24 cellular contexts compared by ENCODE assay signal in the genomic region with DNA sequence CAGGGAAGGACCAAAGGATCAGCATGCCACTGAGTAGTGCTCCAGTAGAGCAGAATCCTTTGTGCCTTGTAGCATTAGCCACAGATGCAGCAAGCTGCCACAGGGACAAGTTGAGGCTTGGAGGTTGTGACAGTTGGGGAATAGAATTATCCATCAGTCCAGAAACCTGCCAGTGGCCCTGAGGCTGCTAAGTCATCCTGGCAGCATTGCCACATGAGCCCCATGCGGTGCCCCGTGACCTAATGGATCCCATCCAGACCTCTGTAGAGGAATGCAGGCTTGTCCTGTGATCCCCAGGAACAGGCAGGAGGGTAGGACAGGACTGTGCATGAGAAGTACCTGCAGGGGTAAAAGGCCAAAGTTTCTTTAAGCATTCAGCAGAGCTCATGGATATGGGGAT. TPM values are rescaled to one million over a fixed set of nuclear protein-coding genes. Genes with fewer than 3 reads are reported as not detected.
DNase-seq lines count a peak whose midpoint lies in the region; ATAC-seq and TF ChIP-seq lines count a peak whose summit lies in the region.
"Had no signal": no experiment of that assay in that cellular context is flagged by ENCODE, and none has a peak within 500 bp of the region (broad histone marks: within the 10 kb centered on the region; RNA-seq: fewer than 3 reads in every experiment).

No MANE protein-coding gene starts in this region.

- peak overlapping the region; percentile 8 for H3K4ac ChIP-seq in neuronal stem cell (ENCODE audit: low read length)

- no peak overlapping the region for H2BK12ac ChIP-seq in neuronal stem cell (ENCODE audit: low read length)

- no peak overlapping the region for H4K8ac ChIP-seq in neuronal stem cell (ENCODE audit: low read depth, low read length)

- H2BK15ac ChIP-seq in neuronal stem cell (ENCODE audit: low read length) = no peak overlapping the region

- H3K27ac ChIP-seq in foreskin keratinocyte (no peak overlapping the region), neuronal stem cell (replicated peaks; ENCODE audit: low read length) (peak overlapping the region; percentile 99)
- H3K27ac ChIP-seq: HL-60, left lung, neutrophil had no signal

- intact Hi-C loops in left ventricle myocardium superior (cut with micrococcal nuclease) = no loop called here
- intact Hi-C loops in left cardiac atrium (cut with DNase I) = no loop called here

- no CpG with 5 or more reads among the region's 2 CpGs for WGBS in neuronal stem cell (ENCODE audit: extremely low coverage in 2 of 2, insufficient read length in 2 of 2, insufficient replicate concordance in 1 of 2), 2 donors

- ATAC-seq in left ventricle myocardium superior (peak; percentile 21), left cardiac atrium (no peak), foreskin keratinocyte (peak; percentile 70), HG03565 (IDR thresholded peaks at IDR 0.05; ENCODE audit: unreplicated experiment) (no peak)
- ATAC-seq: activated CD8-positive, alpha-beta memory T cell treated with anti-CD3 and anti-CD28 coated beads, Interleukin-2, amount 10 ng/mL, durations not matched to agents 7 days and 5 days; activated naive CD4-positive, alpha-beta T cell treated with anti-CD3 and anti-CD28 coated beads, Interleukin-2, amount 50 U/mL, for 72 hours; stimulated activated naive CD8-positive, alpha-beta T cell treated with anti-CD3 and anti-CD28 coated beads, Interleukin-15, amount 100 ng/mL, for 72 hours; T-helper 17 cell had no signal

- peak overlapping the region; percentile 49 for H3K18ac ChIP-seq in neuronal stem cell (ENCODE audit: low read length)

- H2BK120ac ChIP-seq in neuronal stem cell (ENCODE audit: low read depth, low read length) = no peak overlapping the region

- no peak overlapping the region for H3K23ac ChIP-seq in neuronal stem cell (ENCODE audit: low read depth, low read length, poor library complexity)

- no peak overlapping the region for H3K4me2 ChIP-seq in neuronal stem cell (ENCODE audit: insufficient read depth, low read length, poor library complexity, severe bottlenecking)

- no peak overlapping the region for H3K4me3 ChIP-seq in neuronal stem cell (ENCODE audit: low read length in 2 of 2)
- H3K4me3 ChIP-seq: ascending aorta, left lung, transverse colon had no signal

- peaks cover 11 to 100% of the 10 kb centered on the region in 2 donors for H3K36me3 ChIP-seq in neuronal stem cell (replicated peaks in 1 of 2; ENCODE audit: control insufficient read depth in 2 of 2, insufficient read depth in 2 of 2, low read length in 2 of 2)
- H3K36me3 ChIP-seq: ascending aorta, BE2C, left lung, neutrophil, transverse colon had no signal

- H4K91ac ChIP-seq in neuronal stem cell (ENCODE audit: low read depth, low read length, poor library complexity) = no peak overlapping the region

- no peak for DNase-seq in left ventricle myocardium superior
- DNase-seq in left cardiac atrium = no peak
- DNase-seq in foreskin keratinocyte = peak; percentile 30 to 60
- no peak for DNase-seq in neuronal stem cell (ENCODE audit: low spot score)
- DNase-seq in germinal center (ENCODE audit: low spot score) = no peak
- DNase-seq in DMS53 (lab: John Stamatoyannopoulos, UW) = no peak
- DNase-seq in activated naive CD4-positive, alpha-beta T cell (lab: John Stamatoyannopoulos, UW) = no peak
- DNase-seq: activated CD4-positive, alpha-beta T cell treated with anti-CD3 and anti-CD28 coated beads, Interleukin-2, amount 10 ng/mL, durations not matched to agents 7 days and 5 days; activated CD8-positive, alpha-beta memory T cell treated with anti-CD3 and anti-CD28 coated beads, Interleukin-2, amount 10 ng/mL, durations not matched to agents 7 days and 5 days; BE2C; head of caudate nucleus; left lung; NCI-H1105 treated with DMSO at 0.1 percent for 48 hours; NCI-H2081 treated with DMSO at 0.1 percent for 48 hours; NCI-H446 treated with DMSO at 0.1 percent for 48 hours; stimulated activated naive CD8-positive, alpha-beta T cell treated with anti-CD3 and anti-CD28 coated beads, Interleukin-15, amount 100 ng/mL, for 72 hours; T-helper 17 cell; transverse colon had no signal

- no peak overlapping the region for H2AFZ ChIP-seq in neuronal stem cell (ENCODE audit: low read length)

- peaks cover 4% of the 10 kb centered on the region for H3K4me1 ChIP-seq in foreskin keratinocyte
- H3K4me1 ChIP-seq in neuronal stem cell (ENCODE audit: control insufficient read depth in 2 of 2, insufficient read depth in 1 of 2, low read depth in 1 of 2, low read length in 2 of 2) = peaks cover 0 to 44% of the 10 kb centered on the region in 2 donors
- H3K4me1 ChIP-seq: BE2C, left lung had no signal

- TF ChIP-seq CTCF in foreskin keratinocyte (conservative IDR thresholded peaks at IDR 0.05) = no peak

- no peak overlapping the region for H3K14ac ChIP-seq in neuronal stem cell (ENCODE audit: low read length)

- no peak overlapping the region for H3K9ac ChIP-seq in neuronal stem cell (ENCODE audit: low read depth, low read length, poor library complexity)

- H3K79me1 ChIP-seq in neuronal stem cell (ENCODE audit: low read depth, low read length) = no peaks in the 10 kb centered on the region

- H3K9me3 ChIP-seq in neuronal stem cell (replicated peaks in 1 of 2; ENCODE audit: control insufficient read depth in 2 of 2, insufficient read depth in 1 of 2, low read depth in 1 of 2, low read length in 2 of 2) = peaks cover 0 to 2% of the 10 kb centered on the region in 2 donors
- H3K9me3 ChIP-seq: ascending aorta, BE2C, left lung, neutrophil, transverse colon had no signal

- no peak overlapping the region for H2BK5ac ChIP-seq in neuronal stem cell (ENCODE audit: low read length)

- peak overlapping the region; percentile 17 for H2AK5ac ChIP-seq in neuronal stem cell (ENCODE audit: low read depth, low read length)

- H3K27me3 ChIP-seq in foreskin keratinocyte = no peaks in the 10 kb centered on the region
- H3K27me3 ChIP-seq in neuronal stem cell (ENCODE audit: control insufficient read depth in 3 of 3, insufficient read depth in 3 of 3, low read depth in 1 of 3, low read length in 3 of 3) = no peaks in the 10 kb centered on the region
- H3K27me3 ChIP-seq: ascending aorta, BE2C, left lung, transverse colon had no signal

RNA-seq across cellular contexts. Expression of a gene that starts 51.7 kb away (rescaled TPM):
- total RNA-seq in left ventricle myocardium superior = 5.5 TPM
- 10 to 100 TPM; 14.5 to 16.3 TPM for total RNA-seq in left cardiac atrium
- 10.5 and 13.4 TPM in 2 replicates for total RNA-seq in foreskin keratinocyte
- polyA plus RNA-seq in foreskin keratinocyte = 8.3 and 11.4 TPM in 2 replicates
- 180 TPM for polyA plus RNA-seq in neuronal stem cell (2013, experiment 1 of 2)
- 180 TPM for polyA plus RNA-seq in neuronal stem cell (2013, experiment 2 of 2)
- total RNA-seq: activated CD4-positive, alpha-beta T cell treated with anti-CD3 and anti-CD28 coated beads, Interleukin-2, amount 10 ng/mL, durations not matched to agents 7 days and 5 days; activated CD8-positive, alpha-beta memory T cell treated with anti-CD3 and anti-CD28 coated beads, Interleukin-2, amount 10 ng/mL, durations not matched to agents 7 days and 5 days; mononuclear cell; T-helper 17 cell had no signal

Comparison
In these comparisons a context has a peak if more than half of its experiments do, and no peak if none do; other contexts are left out.
1. ATAC-seq: peak in left ventricle myocardium superior (single experiment) and foreskin keratinocyte (single experiment); none in left cardiac atrium (0 of 2) and HG03565 (single experiment).
2. DNase-seq: peak in foreskin keratinocyte (2 of 2); none in left ventricle myocardium superior (single experiment), left cardiac atrium (single experiment), neuronal stem cell (single experiment), germinal center (single experiment), DMS53 (single experiment) and activated naive CD4-positive, alpha-beta T cell (0 of 4).